In the genomic region with DNA sequence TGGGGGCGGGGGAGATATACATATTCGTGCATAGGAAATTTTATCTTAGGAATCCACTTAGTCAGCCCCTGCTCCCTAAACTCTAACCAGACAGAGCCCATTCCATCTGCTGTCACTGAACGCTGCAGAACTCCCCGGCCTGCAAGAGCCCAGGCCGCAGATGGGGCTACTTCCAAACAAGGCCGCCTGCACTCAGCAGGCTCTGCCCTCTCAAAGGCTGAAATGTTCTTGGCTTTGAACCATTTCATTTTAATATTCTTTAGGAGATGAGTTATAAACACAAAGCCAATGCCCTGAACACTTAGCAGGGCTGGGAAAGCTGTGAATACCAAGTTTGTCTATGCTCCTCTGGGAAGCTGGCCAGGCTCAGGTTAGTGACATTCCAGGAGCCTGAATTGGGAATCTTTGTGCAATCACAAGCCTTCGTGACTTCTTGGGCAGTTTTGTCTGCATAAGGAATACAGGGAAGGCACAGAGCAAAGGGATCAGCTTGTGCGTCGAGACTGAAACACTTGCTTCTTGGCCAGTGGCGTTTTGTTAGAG, we compare ENCODE assay signal across 15 cellular contexts.
DNase-seq lines count a peak whose midpoint lies in the region; ATAC-seq, FAIRE-seq and TF ChIP-seq lines count a peak whose summit lies in the region.
"Had no signal": no experiment of that assay in that cellular context is flagged by ENCODE, and none has a peak within 500 bp of the region (broad histone marks: within the 10 kb centered on the region; RNA-seq: fewer than 3 reads in every experiment).

No MANE protein-coding gene starts in this region.

- H3K27ac ChIP-seq in colonic mucosa (peak overlapping the region; percentile 32), right lobe of liver (peak overlapping the region in 2 of 3 donors; percentile 45 to 47), substantia nigra (ENCODE audit: low read depth, low read length, poor library complexity, severe bottlenecking) (peak overlapping the region; percentile 36)

- DNase-seq in HFFc6 (peak; percentile 72), colonic mucosa (no peak), right lobe of liver (no peak), substantia nigra (lab: John Stamatoyannopoulos, UW) (peak in 1 of 49 donors; percentile 35), D721Med (ENCODE audit: insufficient read length, low spot score) (no peak), NCI-H526 treated with DMSO at 0.1 percent for 48 hours (lab: John Stamatoyannopoulos, UW) (no peak), NOMO-1 treated with dmso at 0.1 percent for 144 hours (lab: John Stamatoyannopoulos, UW; ENCODE audit: unreplicated experiment) (no peak), NCI-H1436 (lab: John Stamatoyannopoulos, UW) (no peak)
- DNase-seq: activated CD4-positive, alpha-beta T cell treated with anti-CD3 and anti-CD28 coated beads, Interleukin-2, amount 10 ng/mL, durations not matched to agents 7 days and 5 days; activated naive CD4-positive, alpha-beta T cell treated with anti-CD3 and anti-CD28 coated beads, Interleukin-2, amount 50 U/mL, for 16 hours; COR-L47; KBM-7; midbrain; SIG-M5; stimulated activated naive CD4-positive, alpha-beta T cell treated with Interleukin-2 at 50 U/mL for 16 hours had no signal

- H3K4me3 ChIP-seq in colonic mucosa: no peak overlapping the region
- H3K4me3 ChIP-seq in right lobe of liver: no peak overlapping the region

- TF ChIP-seq POLR2A in right lobe of liver (IDR thresholded peaks at IDR 0.05): no peak

- peaks cover 2% of the 10 kb centered on the region; the same call in 1 of the 2 replicates for H3K27me3 Mint-ChIP-seq in HFFc6 (ENCODE audit: insufficient read depth)
- H3K27me3 Mint-ChIP-seq: activated CD4-positive, alpha-beta T cell treated with anti-CD3 and anti-CD28 coated beads, Interleukin-2, amount 10 ng/mL, durations not matched to agents 7 days and 5 days had no signal

- H3K36me3 Mint-ChIP-seq in HFFc6 (ENCODE audit: low read depth): peaks cover 14% of the 10 kb centered on the region

- no peaks in the 10 kb centered on the region for H3K36me3 ChIP-seq in colonic mucosa
- peaks cover 0 to 22% (median under 1%) of the 10 kb centered on the region in 4 donors for H3K36me3 ChIP-seq in right lobe of liver

- peak overlapping the region; percentile 90 for H3K27ac Mint-ChIP-seq in HFFc6
- H3K27ac Mint-ChIP-seq: activated CD4-positive, alpha-beta T cell treated with anti-CD3 and anti-CD28 coated beads, Interleukin-2, amount 10 ng/mL, durations not matched to agents 7 days and 5 days had no signal

- H3K9me3 ChIP-seq in colonic mucosa: no peaks in the 10 kb centered on the region
- no peaks in the 10 kb centered on the region for H3K9me3 ChIP-seq in right lobe of liver

- peaks cover 26% of the 10 kb centered on the region for H3K4me1 Mint-ChIP-seq in HFFc6 (ENCODE audit: low read depth)
- H3K4me1 Mint-ChIP-seq: activated CD4-positive, alpha-beta T cell treated with anti-CD3 and anti-CD28 coated beads, Interleukin-2, amount 10 ng/mL, durations not matched to agents 7 days and 5 days had no signal

- no peaks in the 10 kb centered on the region for H3K27me3 ChIP-seq in colonic mucosa
- H3K27me3 ChIP-seq in right lobe of liver: no peaks in the 10 kb centered on the region

- H3K9ac ChIP-seq in colonic mucosa (ENCODE audit: low read depth in 2 of 2, low read length in 2 of 2): peak overlapping the region in 1 of 2 donors; percentile 18

- H3K4me1 ChIP-seq in colonic mucosa: no peaks in the 10 kb centered on the region
- no peaks in the 10 kb centered on the region for H3K4me1 ChIP-seq in right lobe of liver

- no peak for FAIRE-seq in D721Med (lab: Jason Lieb, UNC)

- peak overlapping the region; percentile 59 for H3K4me3 Mint-ChIP-seq in HFFc6
- H3K4me3 Mint-ChIP-seq: activated CD4-positive, alpha-beta T cell treated with anti-CD3 and anti-CD28 coated beads, Interleukin-2, amount 10 ng/mL, durations not matched to agents 7 days and 5 days had no signal

- WGBS in right lobe of liver (ENCODE audit: insufficient coverage, low coverage, low lambda C conversion rate, missing lambda C conversion rate): 57% methylated on average over 3 of the region's 10 CpGs

- no peaks in the 10 kb centered on the region for H3K9me3 Mint-ChIP-seq in HFFc6
- H3K9me3 Mint-ChIP-seq: activated CD4-positive, alpha-beta T cell treated with anti-CD3 and anti-CD28 coated beads, Interleukin-2, amount 10 ng/mL, durations not matched to agents 7 days and 5 days had no signal

- peak; percentile 31 to 39 (median 36) for ATAC-seq in right lobe of liver

- TF ChIP-seq CTCF in HFFc6 (IDR thresholded peaks at IDR 0.05) (no peak), colonic mucosa (IDR thresholded peaks at IDR 0.05) (no peak), right lobe of liver (IDR thresholded peaks at IDR 0.05) (no peak), D721Med (IDR thresholded peaks at IDR 0.05; ENCODE audit: insufficient read depth, missing control alignments) (no peak)

- intact Hi-C loops in colonic mucosa (cut with DNase I): no loop called here
- intact Hi-C loops in right lobe of liver (cut with DNase I): no loop called here
